14 cellular contexts compared by ENCODE assay signal in the genomic region with DNA sequence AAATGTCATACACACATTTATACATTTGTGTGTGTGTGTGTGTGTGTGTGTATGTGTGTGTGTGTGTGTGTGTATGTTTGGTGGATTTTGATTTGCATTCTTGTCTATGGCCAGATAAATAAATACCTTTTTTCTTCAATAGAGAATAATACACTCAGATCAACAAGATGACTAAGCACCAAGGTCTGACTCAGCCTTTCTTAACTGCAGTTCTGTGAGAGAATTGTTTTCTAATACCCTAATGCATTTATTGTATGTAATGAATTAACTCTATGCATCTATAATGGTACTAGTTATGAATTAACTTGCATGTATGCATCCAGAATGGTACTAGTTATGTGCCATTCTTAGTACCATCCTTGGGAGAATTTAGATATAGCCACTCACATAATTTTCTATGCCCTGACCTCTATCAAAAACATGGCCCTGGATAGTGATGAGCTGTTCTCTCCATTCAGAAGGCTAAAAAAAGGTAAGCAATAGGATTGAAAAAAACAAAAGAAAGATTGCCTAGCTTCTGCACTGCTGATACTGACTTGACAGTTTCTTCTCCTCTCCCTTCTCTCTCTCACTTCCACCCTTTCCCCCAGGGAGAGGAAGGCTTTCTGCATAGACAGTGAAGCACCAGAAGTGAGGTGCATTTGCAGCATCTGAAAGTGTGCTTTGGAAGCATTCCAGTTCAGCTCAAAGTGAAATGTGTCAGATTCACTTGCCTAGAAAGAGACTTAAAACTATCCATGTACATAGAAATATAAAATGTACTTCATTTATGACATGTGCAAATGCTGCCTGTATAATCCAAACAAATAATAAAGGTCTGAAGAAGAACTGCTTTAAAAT. TPM values are rescaled to one million over a fixed set of nuclear protein-coding genes. Genes with fewer than 3 reads are reported as not detected.
DNase-seq lines count a peak whose midpoint lies in the region; ATAC-seq and TF ChIP-seq lines count a peak whose summit lies in the region.
"Had no signal": no experiment of that assay in that cellular context is flagged by ENCODE, and none has a peak within 500 bp of the region (broad histone marks: within the 10 kb centered on the region; RNA-seq: fewer than 3 reads in every experiment).

No MANE protein-coding gene starts in this region.

- no peaks in the 10 kb centered on the region for H3K27me3 ChIP-seq in psoas muscle (ENCODE audit: insufficient read depth in 3 of 3, low read length in 2 of 3)
- H3K27me3 ChIP-seq: neutrophil had no signal

- H3K4me1 ChIP-seq in psoas muscle = peaks cover 12% of the 10 kb centered on the region

- DNase-seq in GM03348 (ENCODE audit: low spot score) (peak; percentile 43), LoVo (ENCODE audit: low spot score) (peak; percentile 31), cardiac fibroblast (ENCODE audit: low read depth in 2 of 2) (peak; percentile 53 to 78), psoas muscle (no peak), NCI-H2171 (lab: John Stamatoyannopoulos, UW) (no peak)
- no peak for DNase-seq in stimulated activated naive CD4-positive, alpha-beta T cell (lab: John Stamatoyannopoulos, UW)
- DNase-seq: activated CD8-positive, alpha-beta memory T cell treated with anti-CD3 and anti-CD28 coated beads, Interleukin-2, amount 50 U/mL, for 4 hours; left ventricle myocardium superior; NCI-H1930; stimulated activated CD4-positive, alpha-beta T cell treated with anti-CD3 and anti-CD28 coated beads, Interleukin-15, amount 100 ng/mL, for 24 hours had no signal

- H3K36me3 ChIP-seq in psoas muscle (ENCODE audit: insufficient read depth in 1 of 2, low read depth in 1 of 2) = no peaks in the 10 kb centered on the region
- H3K36me3 ChIP-seq: neutrophil had no signal

- peak overlapping the region; percentile 11 for H3K27ac ChIP-seq in psoas muscle
- H3K27ac ChIP-seq: neutrophil had no signal

- intact Hi-C loops in psoas muscle (cut with DNase I) = no loop called here

- no peaks in the 10 kb centered on the region for H3K9me3 ChIP-seq in psoas muscle
- H3K9me3 ChIP-seq: neutrophil had no signal

- ATAC-seq in psoas muscle (peak in 1 of 4 donors; percentile 38), HG02840 (IDR thresholded peaks at IDR 0.05; ENCODE audit: low FRiP score, unreplicated experiment) (no peak), HG03095 (IDR thresholded peaks at IDR 0.05; ENCODE audit: unreplicated experiment) (no peak)
- ATAC-seq: HepG2, left ventricle myocardium superior had no signal

- H3K4me3 ChIP-seq in cardiac fibroblast (replicated peaks in 1 of 2; ENCODE audit: low read depth in 2 of 2, low read length in 2 of 2) (no peak overlapping the region), psoas muscle (no peak overlapping the region)

- TF ChIP-seq CTCF in cardiac fibroblast (IDR thresholded peaks at IDR 0.05; ENCODE audit: low read depth, low read length) (no peak), psoas muscle (IDR thresholded peaks at IDR 0.05) (no peak)

RNA-seq across cellular contexts. Expression of a gene that starts 55.1 kb away (rescaled TPM):
- 1 to 10 TPM; 1.9 to 2.1 (median 2.1) TPM for total RNA-seq in psoas muscle
- 1 to 10 TPM in 2 of 3 donors, under 1 TPM in 1; 0.85 to 2.2 (median 1.4) TPM for polyA plus RNA-seq in psoas muscle

Comparison
In these comparisons a context has a peak if more than half of its experiments do, and no peak if none do; other contexts are left out.
1. DNase-seq: peak in GM03348 (single experiment), LoVo (single experiment) and cardiac fibroblast (2 of 2); none in psoas muscle (0 of 2), NCI-H2171 (single experiment) and stimulated activated naive CD4-positive, alpha-beta T cell (0 of 6).